In the genomic region with DNA sequence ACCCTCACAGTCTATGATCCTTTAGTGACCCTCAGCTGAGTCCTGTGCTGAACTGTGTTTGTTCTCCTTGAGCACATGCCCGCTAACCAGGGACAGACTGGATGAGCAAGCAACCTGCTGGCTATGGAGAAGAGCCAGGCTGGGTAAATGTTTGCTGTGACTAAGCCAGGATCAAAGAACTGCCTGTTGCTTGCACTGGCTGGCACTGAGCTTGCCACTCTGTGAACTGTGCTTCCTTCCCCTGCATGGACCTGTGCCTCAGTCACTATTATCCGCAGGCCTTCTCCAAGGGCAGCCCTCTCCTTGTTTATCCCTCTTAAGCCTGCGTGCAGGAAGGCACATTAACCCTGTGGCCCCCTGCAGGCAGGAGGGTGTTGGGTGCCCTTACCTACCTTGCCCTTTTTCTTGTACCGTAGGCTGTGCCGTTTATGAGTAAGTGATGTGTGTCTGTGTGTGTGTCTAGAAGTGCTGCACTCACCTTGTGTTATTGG, we compare ENCODE assay signal across 9 cellular contexts. TPM values are rescaled to one million over a fixed set of nuclear protein-coding genes. Genes with fewer than 3 reads are reported as not detected.
DNase-seq lines count a peak whose midpoint lies in the region; ATAC-seq and TF ChIP-seq lines count a peak whose summit lies in the region.
"Had no signal": no experiment of that assay in that cellular context is flagged by ENCODE, and none has a peak within 500 bp of the region (broad histone marks: within the 10 kb centered on the region; RNA-seq: fewer than 3 reads in every experiment).

No MANE protein-coding gene starts in this region.

- peak overlapping the region; percentile 72 for H3K4me3 Mint-ChIP-seq in activated B cell treated with CpG ODN at 0.5 μM for 24 hours
- peak overlapping the region; percentile 62 to 77 for H3K4me3 Mint-ChIP-seq in stimulated activated naive B cell treated with anti-CD40 and anti-IgM and Interleukin-4, amounts not matched to agents 10 μg/mL and 1 μg/mL and 100 μg/mL, for 72 hours

- intact Hi-C loops in activated B cell treated with CpG ODN at 0.5 μM for 24 hours (cut with micrococcal nuclease) (loop anchor here (1.0 to 2.0 kb wide), 4 partner anchors 22 to 126 kb away; no protein-coding TSS in a partner anchor), heart left ventricle (cut with DNase I) (loop anchor here (1.0 to 10.0 kb wide), 8 partner anchors 22 to 106 kb away; partner anchors contain the start of genes SCRN2 (in 8 of the 10), SP2 (in 4 of the 10) and CDK5RAP3 (in 2 of the 10)), uterus (cut with DNase I; ENCODE audit: low total_unique reads) (no loop called here)

- TF ChIP-seq POLR2A in heart left ventricle (IDR thresholded peaks at IDR 0.05) = no peak
- TF ChIP-seq POLR2A in uterus (IDR thresholded peaks at IDR 0.05) = no peak

- H3K27ac Mint-ChIP-seq in activated B cell treated with CpG ODN at 0.5 μM for 24 hours = peak overlapping the region; percentile 62
- peak overlapping the region; percentile 85 for H3K27ac Mint-ChIP-seq in stimulated activated naive B cell treated with anti-CD40 and anti-IgM and Interleukin-4, amounts not matched to agents 10 μg/mL and 1 μg/mL and 100 μg/mL, for 72 hours

- H3K27ac ChIP-seq in heart left ventricle = peak overlapping the region; percentile 23 to 76 (median 58)
- peak overlapping the region in 1 of 2 donors; percentile 83 for H3K27ac ChIP-seq in coronary artery
- H3K27ac ChIP-seq in uterus = peak overlapping the region in 1 of 2 donors; percentile 72

- POLR2A ChIA-PET in activated B cell treated with CpG ODN at 0.5 μM for 24 hours (lab: Charles Lee) = interaction anchor here (3.3 kb wide), 1 partner anchor 22 kb away, joined by 18 read pairs; the partner anchor contains the start of gene CDK5RAP3

- H3K4me1 Mint-ChIP-seq in activated B cell treated with CpG ODN at 0.5 μM for 24 hours = peaks cover 33% of the 10 kb centered on the region
- H3K4me1 Mint-ChIP-seq in stimulated activated naive B cell treated with anti-CD40 and anti-IgM and Interleukin-4, amounts not matched to agents 10 μg/mL and 1 μg/mL and 100 μg/mL, for 72 hours = peaks cover 43 to 62% of the 10 kb centered on the region in 2 donors

- H3K4me1 ChIP-seq in heart left ventricle (peaks cover 5 to 54% (median 16%) of the 10 kb centered on the region in 12 donors), uterus (no peaks in the 10 kb centered on the region)

- H3K36me3 Mint-ChIP-seq in activated B cell treated with CpG ODN at 0.5 μM for 24 hours (ENCODE audit: low read depth) = peaks cover 36% of the 10 kb centered on the region
- peaks cover 33 to 74% of the 10 kb centered on the region in 2 donors for H3K36me3 Mint-ChIP-seq in stimulated activated naive B cell treated with anti-CD40 and anti-IgM and Interleukin-4, amounts not matched to agents 10 μg/mL and 1 μg/mL and 100 μg/mL, for 72 hours

- H3K27me3 ChIP-seq in heart left ventricle (no peaks in the 10 kb centered on the region), uterus (no peaks in the 10 kb centered on the region)

- 29 to 35% (median 32%) methylated on average over 5 of the region's 5 CpGs for WGBS in heart left ventricle, 4 donors

- H3K27me3 Mint-ChIP-seq in activated B cell treated with CpG ODN at 0.5 μM for 24 hours = no peaks in the 10 kb centered on the region
- H3K27me3 Mint-ChIP-seq in stimulated activated naive B cell treated with anti-CD40 and anti-IgM and Interleukin-4, amounts not matched to agents 10 μg/mL and 1 μg/mL and 100 μg/mL, for 72 hours = no peaks in the 10 kb centered on the region

- TF ChIP-seq CTCF in activated B cell treated with CpG ODN at 0.5 μM for 24 hours (IDR thresholded peaks at IDR 0.05) (no peak), heart left ventricle (IDR thresholded peaks at IDR 0.05) (no peak), coronary artery (IDR thresholded peaks at IDR 0.05) (no peak), uterus (IDR thresholded peaks at IDR 0.05) (no peak)

- ATAC-seq in activated B cell treated with CpG ODN at 0.5 μM for 24 hours (ENCODE audit: low read depth) (no peak), heart left ventricle (peak in 3 of 4 donors; percentile 4 to 10 (median 6))
- ATAC-seq in stimulated activated naive B cell treated with anti-CD40 and anti-IgM and Interleukin-4, amounts not matched to agents 10 μg/mL and 1 μg/mL and 100 μg/mL, for 72 hours (replicated peaks) = peak; percentile 10

- H3K9me3 ChIP-seq in heart left ventricle = no peaks in the 10 kb centered on the region
- no peaks in the 10 kb centered on the region for H3K9me3 ChIP-seq in uterus

- H3K9me3 Mint-ChIP-seq in activated B cell treated with CpG ODN at 0.5 μM for 24 hours = no peaks in the 10 kb centered on the region
- H3K9me3 Mint-ChIP-seq in stimulated activated naive B cell treated with anti-CD40 and anti-IgM and Interleukin-4, amounts not matched to agents 10 μg/mL and 1 μg/mL and 100 μg/mL, for 72 hours = no peaks in the 10 kb centered on the region

- CTCF ChIA-PET in activated B cell treated with CpG ODN at 0.5 μM for 24 hours (lab: Charles Lee) = interaction anchor here (0.7 to 4.9 kb wide), 10 partner anchors 7 to 124 kb away, joined by 3 to 60 read pairs (median 5); partner anchors contain the start of genes CDK5RAP3, PNPO and SCRN2

- DNase-seq in NCI-H2196 (lab: John Stamatoyannopoulos, UW; ENCODE audit: unreplicated experiment) (peak; percentile 30), NCI-H2196 treated with DMSO at 0.1 percent for 48 hours (lab: John Stamatoyannopoulos, UW; ENCODE audit: unreplicated experiment) (no peak), activated B cell treated with CpG ODN at 0.5 μM for 24 hours (no peak), heart left ventricle (no peak), coronary artery (ENCODE audit: low spot score) (no peak), uterus (no peak), NCI-H2081 treated with DMSO at 0.1 percent for 48 hours (lab: John Stamatoyannopoulos, UW) (no peak)
- DNase-seq in stimulated activated naive B cell treated with anti-CD40 and anti-IgM and Interleukin-4, amounts not matched to agents 10 μg/mL and 1 μg/mL and 100 μg/mL, for 72 hours = no peak

- H3K4me3 ChIP-seq in heart left ventricle (peak overlapping the region in 4 of 12 donors; percentile 31 to 49 (median 38)), coronary artery (no peak overlapping the region), uterus (no peak overlapping the region)

- peaks cover 0 to 38% (median 18%) of the 10 kb centered on the region in 9 donors for H3K36me3 ChIP-seq in heart left ventricle
- H3K36me3 ChIP-seq in uterus = no peaks in the 10 kb centered on the region

RNA-seq across cellular contexts. Expression of gene PNPO, which starts 7.4 kb away (rescaled TPM):
- total RNA-seq in activated B cell treated with CpG ODN at 0.5 μM for 24 hours (25.1 and 26.5 TPM in 2 replicates), heart left ventricle (10 to 100 TPM; 24.2 to 45.0 (median 36.1) TPM), uterus (10 to 100 TPM; 16.7 to 29.4 (median 17.4) TPM)
- 10 to 100 TPM; 12.6 to 16.1 TPM for polyA plus RNA-seq in heart left ventricle

RNA-seq across cellular contexts. Expression of gene PRR15L, which starts 8.9 kb away (rescaled TPM):
- total RNA-seq in activated B cell treated with CpG ODN at 0.5 μM for 24 hours (not detected in 2 replicates), heart left ventricle (1 to 10 TPM in 1 of 9 donors, not detected in 8; 2.7 TPM), uterus (1 to 10 TPM in 1 of 4 donors, under 1 TPM in 1, not detected in 2; 0.29 to 2.0 TPM)
- polyA plus RNA-seq in heart left ventricle = under 1 TPM in 1 of 2 donors, not detected in 1; 0.04 TPM
- total RNA-seq: A673 had no signal

RNA-seq across cellular contexts. Expression of gene CDK5RAP3, which starts 22.2 kb away (rescaled TPM):
- total RNA-seq in activated B cell treated with CpG ODN at 0.5 μM for 24 hours = 275 and 286 TPM in 2 replicates
- 10 to 100 TPM; 41.2 to 80.9 (median 53.6) TPM for total RNA-seq in heart left ventricle
- polyA plus RNA-seq in heart left ventricle = 10 to 100 TPM; 53.8 to 56.6 TPM
- 100 to 1,000 TPM; 118 to 180 (median 146) TPM for total RNA-seq in uterus

RNA-seq across cellular contexts. Expression of gene SP2, which starts 52.7 kb away (rescaled TPM):
- total RNA-seq in activated B cell treated with CpG ODN at 0.5 μM for 24 hours = 26.5 and 28.5 TPM in 2 replicates
- 10 to 100 TPM; 11.1 to 21.2 (median 16.7) TPM for total RNA-seq in heart left ventricle
- polyA plus RNA-seq in heart left ventricle = 10 to 100 TPM in 1 of 2 donors, 1 to 10 TPM in 1; 4.1 to 15.8 TPM
- total RNA-seq in uterus = 10 to 100 TPM in 1 of 4 donors, 1 to 10 TPM in 2, under 1 TPM in 1; 0.88 to 18.7 (median 1.3) TPM
